In genomic region chr12:49190317-49190716, GRCh38 we compare ENCODE assay signal across 9 cellular contexts. TPM values are rescaled to one million over a fixed set of nuclear protein-coding genes. Genes with fewer than 3 reads are reported as not detected.
DNase-seq lines count a peak whose midpoint lies in the region; ATAC-seq, FAIRE-seq and TF ChIP-seq lines count a peak whose summit lies in the region.
"Had no signal": no experiment of that assay in that cellular context is flagged by ENCODE, and none has a peak within 500 bp of the region (broad histone marks: within the 10 kb centered on the region; RNA-seq: fewer than 3 reads in every experiment).

No MANE protein-coding gene starts in this region.

- no peak overlapping the region for H3K4me3 ChIP-seq in astrocyte (ENCODE audit: insufficient read depth, low read depth, low read length)
- H3K4me3 ChIP-seq in neural progenitor cell = no peak overlapping the region
- no peak overlapping the region for H3K4me3 ChIP-seq in hepatocyte

- H3K36me3 Mint-ChIP-seq in astrocyte (ENCODE audit: low read depth, unreplicated experiment) = peaks cover 9% of the 10 kb centered on the region
- H3K36me3 Mint-ChIP-seq in neural progenitor cell = peaks cover 15% of the 10 kb centered on the region
- H3K36me3 Mint-ChIP-seq in activated CD4-positive, alpha-beta memory T cell treated with anti-CD3 and anti-CD28 coated beads, Interleukin-2, amount 10 ng/mL, durations not matched to agents 7 days and 5 days (ENCODE audit: low read depth) = peaks cover 27% of the 10 kb centered on the region
- no peaks in the 10 kb centered on the region for H3K36me3 Mint-ChIP-seq in natural killer cell

- WGBS in hepatocyte (ENCODE audit: low lambda C conversion rate, missing lambda C conversion rate) = 92% methylated on average over 6 of the region's 6 CpGs

- H3K27ac ChIP-seq in astrocyte (ENCODE audit: low read depth, low read length) (peak overlapping the region; percentile 93), neural progenitor cell (peak overlapping the region; percentile 43), hepatocyte (no peak overlapping the region)

- H2AFZ ChIP-seq in astrocyte (ENCODE audit: low read depth, low read length) (peak overlapping the region; percentile 50), neural progenitor cell (replicated peaks) (no peak overlapping the region), hepatocyte (no peak overlapping the region)

- peaks cover 14% of the 10 kb centered on the region for H3K4me1 ChIP-seq in astrocyte (ENCODE audit: insufficient read depth, low read length)
- peaks cover 26% of the 10 kb centered on the region for H3K4me1 ChIP-seq in neural progenitor cell
- H3K4me1 ChIP-seq in hepatocyte (ENCODE audit: insufficient read depth) = no peaks in the 10 kb centered on the region

- intact Hi-C loops in natural killer cell (cut with micrococcal nuclease) = no loop called here

- no peaks in the 10 kb centered on the region for H3K27me3 ChIP-seq in astrocyte (ENCODE audit: insufficient read depth, low read length)
- no peaks in the 10 kb centered on the region for H3K27me3 ChIP-seq in neural progenitor cell
- no peaks in the 10 kb centered on the region for H3K27me3 ChIP-seq in hepatocyte
- H3K27me3 ChIP-seq: stomach had no signal

- peaks cover 32% of the 10 kb centered on the region for H3F3A ChIP-seq in neural progenitor cell (ENCODE audit: low read depth)

- no peak for ATAC-seq in natural killer cell

- no peaks in the 10 kb centered on the region for H3K9me2 ChIP-seq in hepatocyte (replicated peaks; ENCODE audit: insufficient read depth)

- H3K4me3 Mint-ChIP-seq in astrocyte (ENCODE audit: unreplicated experiment) (peak overlapping the region; percentile 66), neural progenitor cell (peak overlapping the region; percentile 72), natural killer cell (no peak overlapping the region)
- no peak overlapping the region for H3K4me3 Mint-ChIP-seq in activated CD4-positive, alpha-beta memory T cell treated with anti-CD3 and anti-CD28 coated beads, Interleukin-2, amount 10 ng/mL, durations not matched to agents 7 days and 5 days

- H3K9ac ChIP-seq in astrocyte (ENCODE audit: low read length) = peak overlapping the region; percentile 99
- no peak overlapping the region for H3K9ac ChIP-seq in neural progenitor cell

- H3K27ac Mint-ChIP-seq in astrocyte (ENCODE audit: unreplicated experiment) (peak overlapping the region; percentile 77), neural progenitor cell (peak overlapping the region; percentile 42), natural killer cell (no peak overlapping the region)
- H3K27ac Mint-ChIP-seq in activated CD4-positive, alpha-beta memory T cell treated with anti-CD3 and anti-CD28 coated beads, Interleukin-2, amount 10 ng/mL, durations not matched to agents 7 days and 5 days = no peak overlapping the region

- H3K27me3 Mint-ChIP-seq in astrocyte (ENCODE audit: low read depth, unreplicated experiment) (peaks cover 3% of the 10 kb centered on the region), neural progenitor cell (ENCODE audit: insufficient read depth, low read depth) (peaks cover 16% of the 10 kb centered on the region), natural killer cell (ENCODE audit: low read depth in 2 of 2) (no peaks in the 10 kb centered on the region)
- peaks cover 3% of the 10 kb centered on the region for H3K27me3 Mint-ChIP-seq in activated CD4-positive, alpha-beta memory T cell treated with anti-CD3 and anti-CD28 coated beads, Interleukin-2, amount 10 ng/mL, durations not matched to agents 7 days and 5 days

- no peaks in the 10 kb centered on the region for H3K9me3 ChIP-seq in astrocyte (ENCODE audit: insufficient read depth, low read depth, low read length)
- no peaks in the 10 kb centered on the region for H3K9me3 ChIP-seq in neural progenitor cell (ENCODE audit: low read depth)
- no peaks in the 10 kb centered on the region for H3K9me3 ChIP-seq in hepatocyte (ENCODE audit: low read depth)
- H3K9me3 ChIP-seq: stomach had no signal

- CTCF ChIA-PET in activated CD4-positive, alpha-beta memory T cell treated with anti-CD3 and anti-CD28 coated beads, Interleukin-2, amount 10 ng/mL, durations not matched to agents 7 days and 5 days (lab: Charles Lee) = interaction anchor here (1.3 to 3.9 kb wide), 5 partner anchors 46 to 202 kb away, joined by 3 to 44 read pairs (median 11); partner anchors contain the start of gene TUBA1B

- TF ChIP-seq CTCF in astrocyte (IDR thresholded peaks at IDR 0.05; ENCODE audit: insufficient read depth, low read depth, low read length) (no peak), neural progenitor cell (IDR thresholded peaks at IDR 0.05) (no peak), hepatocyte (IDR thresholded peaks at IDR 0.05; ENCODE audit: poor library complexity) (no peak), natural killer cell (IDR thresholded peaks at IDR 0.05) (no peak)

- H4K20me1 ChIP-seq in astrocyte (ENCODE audit: insufficient read depth, low read length) (peaks cover 33% of the 10 kb centered on the region), neural progenitor cell (ENCODE audit: low read depth) (peaks cover 32% of the 10 kb centered on the region), hepatocyte (ENCODE audit: insufficient read depth, poor library complexity, severe bottlenecking) (peaks cover 13% of the 10 kb centered on the region)

- POLR2A ChIA-PET in activated CD4-positive, alpha-beta memory T cell treated with anti-CD3 and anti-CD28 coated beads, Interleukin-2, amount 10 ng/mL, durations not matched to agents 7 days and 5 days (lab: Charles Lee) = interaction anchor here (0.6 to 4.8 kb wide), 9 partner anchors 12 to 176 kb away, joined by 3 to 261 read pairs (median 6); partner anchors contain the start of genes SPATS2, TUBA1B and TUBA1C

- H3K36me3 ChIP-seq in astrocyte (ENCODE audit: insufficient read depth, low read length) (peaks cover 10% of the 10 kb centered on the region), neural progenitor cell (peaks cover 11% of the 10 kb centered on the region), hepatocyte (replicated peaks; ENCODE audit: insufficient read depth, low read depth) (no peaks in the 10 kb centered on the region)

- H3K9me3 Mint-ChIP-seq in astrocyte (ENCODE audit: unreplicated experiment) (peaks cover 2% of the 10 kb centered on the region), neural progenitor cell (peaks cover 3% of the 10 kb centered on the region), natural killer cell (no peaks in the 10 kb centered on the region)
- no peaks in the 10 kb centered on the region for H3K9me3 Mint-ChIP-seq in activated CD4-positive, alpha-beta memory T cell treated with anti-CD3 and anti-CD28 coated beads, Interleukin-2, amount 10 ng/mL, durations not matched to agents 7 days and 5 days

- FAIRE-seq in astrocyte (lab: Jason Lieb, UNC) = no peak

- H3K4me1 Mint-ChIP-seq in astrocyte (ENCODE audit: low read depth, unreplicated experiment) (peaks cover 14% of the 10 kb centered on the region), neural progenitor cell (peaks cover 48% of the 10 kb centered on the region), natural killer cell (peaks cover 15 to 18% of the 10 kb centered on the region in 2 donors)
- H3K4me1 Mint-ChIP-seq in activated CD4-positive, alpha-beta memory T cell treated with anti-CD3 and anti-CD28 coated beads, Interleukin-2, amount 10 ng/mL, durations not matched to agents 7 days and 5 days = peaks cover 28% of the 10 kb centered on the region

- peak; percentile 84 for DNase-seq in DMS79 (lab: John Stamatoyannopoulos, UW)
- peak; percentile 32 for DNase-seq in NCI-H146 treated with DMSO at 0.1 percent for 48 hours (lab: John Stamatoyannopoulos, UW; ENCODE audit: unreplicated experiment)
- DNase-seq in astrocyte (ENCODE audit: low read depth) = no peak
- peak; percentile 68 for DNase-seq in neural progenitor cell (ENCODE audit: low spot score)
- no peak for DNase-seq in activated CD4-positive, CD25-positive, alpha-beta regulatory T cell (lab: John Stamatoyannopoulos, UW)
- DNase-seq in hepatocyte (ENCODE audit: low spot score) = no peak
- no peak for DNase-seq in activated CD4-positive, alpha-beta memory T cell treated with anti-CD3 and anti-CD28 coated beads, Interleukin-2, amount 10 ng/mL, durations not matched to agents 7 days and 5 days
- no peak for DNase-seq in natural killer cell
- DNase-seq: stomach had no signal

- H3K4me2 ChIP-seq in astrocyte (ENCODE audit: low read length) (peak overlapping the region; percentile 76), neural progenitor cell (peak overlapping the region; percentile 39), hepatocyte (no peak overlapping the region)

- H3K79me2 ChIP-seq in astrocyte (ENCODE audit: insufficient read depth, low read length) = peaks cover 42% of the 10 kb centered on the region
- peaks cover 32% of the 10 kb centered on the region for H3K79me2 ChIP-seq in neural progenitor cell (ENCODE audit: low read depth)
- H3K79me2 ChIP-seq in hepatocyte = peaks cover 22% of the 10 kb centered on the region

RNA-seq across cellular contexts. Expression of gene TUBA1A, which starts 1.4 kb away (rescaled TPM):
- total RNA-seq in astrocyte (772 and 932 TPM in 2 replicates), neural progenitor cell (ENCODE audit: low replicate concordance) (1,211 and 1,863 TPM in 2 replicates), hepatocyte (358 and 379 TPM in 2 replicates), natural killer cell (100 to 1,000 TPM; 129 to 403 (median 182) TPM)
- polyA plus RNA-seq in hepatocyte = 333 and 338 TPM in 2 replicates
- total RNA-seq in activated CD4-positive, alpha-beta memory T cell treated with anti-CD3 and anti-CD28 coated beads, Interleukin-2, amount 10 ng/mL, durations not matched to agents 7 days and 5 days = 100 to 1,000 TPM; 106 to 109 TPM

RNA-seq across cellular contexts. Expression of gene TUBA1B, which starts 59.1 kb away (rescaled TPM):
- total RNA-seq in astrocyte = 811 and 939 TPM in 2 replicates
- total RNA-seq in neural progenitor cell (ENCODE audit: low replicate concordance) = 2,741 and 4,208 TPM in 2 replicates
- total RNA-seq in hepatocyte = 652 and 722 TPM in 2 replicates
- 558 and 608 TPM in 2 replicates for polyA plus RNA-seq in hepatocyte
- 1,000 to 10,000 TPM; 1,691 to 1,705 TPM for total RNA-seq in activated CD4-positive, alpha-beta memory T cell treated with anti-CD3 and anti-CD28 coated beads, Interleukin-2, amount 10 ng/mL, durations not matched to agents 7 days and 5 days
- total RNA-seq in natural killer cell = 100 to 1,000 TPM; 147 to 185 (median 178) TPM

Comparison
In these comparisons a context has a peak if more than half of its experiments do, and no peak if none do; other contexts are left out.
1. DNase-seq: peak in DMS79 (single experiment), NCI-H146 treated with DMSO at 0.1 percent for 48 hours (single experiment) and neural progenitor cell (single experiment); none in astrocyte (single experiment), activated CD4-positive, CD25-positive, alpha-beta regulatory T cell (0 of 4), hepatocyte (single experiment), activated CD4-positive, alpha-beta memory T cell treated with anti-CD3 and anti-CD28 coated beads, Interleukin-2, amount 10 ng/mL, durations not matched to agents 7 days and 5 days (single experiment) and natural killer cell (single experiment).
2. H3K27ac Mint-ChIP-seq: peak in astrocyte (single experiment) and neural progenitor cell (single experiment); none in activated CD4-positive, alpha-beta memory T cell treated with anti-CD3 and anti-CD28 coated beads, Interleukin-2, amount 10 ng/mL, durations not matched to agents 7 days and 5 days (single experiment) and natural killer cell (0 of 2).
3. H3K4me3 Mint-ChIP-seq: peak in astrocyte (single experiment) and neural progenitor cell (single experiment); none in activated CD4-positive, alpha-beta memory T cell treated with anti-CD3 and anti-CD28 coated beads, Interleukin-2, amount 10 ng/mL, durations not matched to agents 7 days and 5 days (single experiment) and natural killer cell (single experiment).